8 cellular contexts compared by ENCODE assay signal in the genomic region with DNA sequence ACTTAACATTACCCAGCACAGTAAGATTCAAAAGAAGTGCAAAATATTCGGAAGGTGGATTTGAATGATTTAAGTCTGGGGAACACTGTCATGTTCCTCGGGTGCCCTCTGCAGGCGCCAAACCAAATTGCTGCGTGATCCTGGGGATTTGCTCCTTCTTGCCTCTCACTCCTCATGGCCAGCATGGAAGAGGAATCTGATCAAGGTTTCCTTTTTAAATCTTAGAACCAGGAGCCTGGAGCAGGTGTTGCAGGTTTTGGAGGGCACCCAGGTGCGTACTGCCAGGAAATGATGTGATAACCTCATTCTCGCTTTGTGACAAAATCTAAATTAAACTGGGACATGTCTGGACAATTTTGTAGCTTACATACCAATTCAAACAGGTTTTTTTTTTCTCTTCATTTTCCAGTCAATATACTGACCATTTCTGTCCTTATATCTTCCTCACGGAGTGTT. TPM values are rescaled to one million over a fixed set of nuclear protein-coding genes. Genes with fewer than 3 reads are reported as not detected.
A peak's percentile ranks its signal among the peaks of the same experiment; 100 is the strongest.
DNase-seq lines count a peak whose midpoint lies in the region; ATAC-seq and TF ChIP-seq lines count a peak whose summit lies in the region.

No MANE protein-coding gene starts in this region.

- intact Hi-C loops in Right ventricle myocardium superior (cut with DNase I) (loop anchor here (2.0 kb wide), 1 partner anchor 101 kb away; no protein-coding TSS in a partner anchor), prostate gland (cut with DNase I) (loop anchor here (10.0 kb wide), 1 partner anchor 625 kb away; no protein-coding TSS in a partner anchor)

- H3K4me3 ChIP-seq in prostate gland: no peak overlapping the region

- peak; percentile 96 for TF ChIP-seq CTCF in AG09319 (IDR thresholded peaks at IDR 0.05; ENCODE audit: low read depth, low read length)
- peak; percentile 65 to 90 (median 82) for TF ChIP-seq CTCF in prostate gland (IDR thresholded peaks at IDR 0.05)

- no peak overlapping the region for H3K27ac Mint-ChIP-seq in activated naive CD8-positive, alpha-beta T cell treated with anti-CD3 and anti-CD28 coated beads, Interleukin-2, amount 10 ng/mL, durations not matched to agents 7 days and 5 days

- POLR2A ChIA-PET in activated naive CD8-positive, alpha-beta T cell treated with anti-CD3 and anti-CD28 coated beads, Interleukin-2, amount 10 ng/mL, durations not matched to agents 7 days and 5 days (lab: Charles Lee): no interaction called here

- DNase-seq in AG09319 (ENCODE audit: extremely low read depth, low read depth) (peak; percentile 35), NAMALWA (ENCODE audit: low spot score) (peak; percentile 74), SW 1271 (lab: John Stamatoyannopoulos, UW) (peak; percentile 36 to 76), Right ventricle myocardium superior (peak; percentile 81), prostate gland (ENCODE audit: low spot score) (peak; percentile 78), NCI-H128 (lab: John Stamatoyannopoulos, UW; ENCODE audit: unreplicated experiment) (no peak)
- peak; percentile 78 for DNase-seq in activated naive CD8-positive, alpha-beta T cell treated with anti-CD3 and anti-CD28 coated beads, Interleukin-2, amount 10 ng/mL, durations not matched to agents 7 days and 5 days

- ATAC-seq in GM19023 (IDR thresholded peaks at IDR 0.05; ENCODE audit: unreplicated experiment): peak; percentile 57
- ATAC-seq in activated naive CD8-positive, alpha-beta T cell treated with anti-CD3 and anti-CD28 coated beads, Interleukin-2, amount 10 ng/mL, durations not matched to agents 7 days and 5 days (ENCODE audit: low read depth): peak; percentile 60
- peak; percentile 75 for ATAC-seq in Right ventricle myocardium superior (ENCODE audit: poor library complexity)

- H3K27me3 ChIP-seq in prostate gland (replicated peaks; ENCODE audit: insufficient read depth): no peaks in the 10 kb centered on the region

- H3K4me1 ChIP-seq in prostate gland (replicated peaks): no peaks in the 10 kb centered on the region

- H3K27ac ChIP-seq in prostate gland: no peak overlapping the region

- no peak overlapping the region for H3K4me3 Mint-ChIP-seq in activated naive CD8-positive, alpha-beta T cell treated with anti-CD3 and anti-CD28 coated beads, Interleukin-2, amount 10 ng/mL, durations not matched to agents 7 days and 5 days

- no peaks in the 10 kb centered on the region for H3K9me3 ChIP-seq in prostate gland

- no peaks in the 10 kb centered on the region for H3K36me3 Mint-ChIP-seq in activated naive CD8-positive, alpha-beta T cell treated with anti-CD3 and anti-CD28 coated beads, Interleukin-2, amount 10 ng/mL, durations not matched to agents 7 days and 5 days

- no peak for TF ChIP-seq POLR2A in prostate gland (IDR thresholded peaks at IDR 0.05)

- H3K9me3 Mint-ChIP-seq in activated naive CD8-positive, alpha-beta T cell treated with anti-CD3 and anti-CD28 coated beads, Interleukin-2, amount 10 ng/mL, durations not matched to agents 7 days and 5 days: no peaks in the 10 kb centered on the region

- WGBS in prostate gland: 11% methylated on average over 7 of the region's 7 CpGs

- no peaks in the 10 kb centered on the region for H3K36me3 ChIP-seq in prostate gland

- H3K4me1 Mint-ChIP-seq in activated naive CD8-positive, alpha-beta T cell treated with anti-CD3 and anti-CD28 coated beads, Interleukin-2, amount 10 ng/mL, durations not matched to agents 7 days and 5 days: peaks cover 3% of the 10 kb centered on the region

- peaks cover 2% of the 10 kb centered on the region for H3K27me3 Mint-ChIP-seq in activated naive CD8-positive, alpha-beta T cell treated with anti-CD3 and anti-CD28 coated beads, Interleukin-2, amount 10 ng/mL, durations not matched to agents 7 days and 5 days

RNA-seq across cellular contexts. Expression of a gene that starts 8.1 kb away (rescaled TPM):
- 10 to 100 TPM; 16.5 to 18.6 TPM for total RNA-seq in activated naive CD8-positive, alpha-beta T cell treated with anti-CD3 and anti-CD28 coated beads, Interleukin-2, amount 10 ng/mL, durations not matched to agents 7 days and 5 days
- total RNA-seq in Right ventricle myocardium superior (26.8 TPM), prostate gland (10 to 100 TPM; 43.2 to 44.8 TPM)

RNA-seq across cellular contexts. Expression of a gene that starts 26.0 kb away (rescaled TPM):
- total RNA-seq in activated naive CD8-positive, alpha-beta T cell treated with anti-CD3 and anti-CD28 coated beads, Interleukin-2, amount 10 ng/mL, durations not matched to agents 7 days and 5 days: under 1 TPM; 0.40 to 0.58 TPM
- not detected for total RNA-seq in Right ventricle myocardium superior
- total RNA-seq in prostate gland: 1 to 10 TPM in 1 of 2 donors, not detected in 1; 1.9 TPM
